1 cellular context compared by ENCODE assay signal in genomic region chr17:82103588-82104451, GRCh38.
TF ChIP-seq lines count a peak whose summit lies in the region.

No MANE protein-coding gene starts in this region.

TF ChIP-seq in HepG2, 621 proteins besides CTCF, POLR2A, EP300 and RAD21 (continued from another document and continues in another):
- peak; percentile 72 for TF ChIP-seq ZBTB25 (CRISPR knock-in tag; IDR thresholded peaks at IDR 0.05)
- no peak for TF ChIP-seq CENPX (CRISPR knock-in tag; IDR thresholded peaks at IDR 0.05)
- TF ChIP-seq IRF1 (CRISPR knock-in tag; IDR thresholded peaks at IDR 0.05; ENCODE audit: low read depth), result no peak
- peak; percentile 25; the same call in 1 of the 2 replicates for TF ChIP-seq HOXD1 (CRISPR knock-in tag; IDR thresholded peaks at IDR 0.05)
- TF ChIP-seq E2F2 (CRISPR knock-in tag; IDR thresholded peaks at IDR 0.05; ENCODE audit: borderline replicate concordance), result no peak
- TF ChIP-seq DR1 (CRISPR knock-in tag; IDR thresholded peaks at IDR 0.05), result peak; percentile 33; the same call in 1 of the 2 replicates
- TF ChIP-seq ZNF282 (IDR thresholded peaks at IDR 0.05; ENCODE audit: partially characterized antibody), result no peak
- TF ChIP-seq KLF12 (CRISPR knock-in tag; IDR thresholded peaks at IDR 0.05; ENCODE audit: borderline replicate concordance), result 0 out of 2 replicates have a peak, but pooled peaks have one; percentile 47
- TF ChIP-seq MXI1 (IDR thresholded peaks at IDR 0.05; ENCODE audit: borderline replicate concordance, low read depth, low read length), result peak; percentile 93; the same call in 2 of the 3 replicates
- no peak for TF ChIP-seq CAMTA2 (CRISPR knock-in tag; IDR thresholded peaks at IDR 0.05; ENCODE audit: borderline replicate concordance)
- TF ChIP-seq TARDBP (CRISPR knock-in tag; IDR thresholded peaks at IDR 0.05), result peak; percentile 93
- peak; percentile 47; the same call in 1 of the 2 replicates for TF ChIP-seq ZNF839 (CRISPR knock-in tag; IDR thresholded peaks at IDR 0.05; ENCODE audit: borderline replicate concordance)
- TF ChIP-seq REXO4 (CRISPR knock-in tag; IDR thresholded peaks at IDR 0.05; ENCODE audit: borderline replicate concordance), result no peak; the same call in 1 of the 2 replicates
- 0 out of 2 replicates have a peak, but pooled peaks have one; percentile 4 for TF ChIP-seq PREB (CRISPR knock-in tag; IDR thresholded peaks at IDR 0.05)
- no peak for TF ChIP-seq PBX2 (CRISPR knock-in tag; IDR thresholded peaks at IDR 0.05)
- TF ChIP-seq ZNF776 (CRISPR knock-in tag; IDR thresholded peaks at IDR 0.05), result peak; percentile 39; the same call in 1 of the 2 replicates
- no peak for TF ChIP-seq HNRNPK (IDR thresholded peaks at IDR 0.05; ENCODE audit: low read depth, low read length, poor library complexity, severe bottlenecking)
- TF ChIP-seq FOXA1 (IDR thresholded peaks at IDR 0.05), result no peak
- TF ChIP-seq FOXA1 (CRISPR knock-in tag; IDR thresholded peaks at IDR 0.05), result peak; percentile 57
- TF ChIP-seq GLI4 (CRISPR knock-in tag; IDR thresholded peaks at IDR 0.05; ENCODE audit: borderline replicate concordance), result no peak
- peak; percentile 89; the same call in 1 of the 2 replicates for TF ChIP-seq MLXIP (CRISPR knock-in tag; IDR thresholded peaks at IDR 0.05; ENCODE audit: borderline replicate concordance)
- peak; percentile 67; the same call in 1 of the 2 replicates for TF ChIP-seq ZNF563 (CRISPR knock-in tag; IDR thresholded peaks at IDR 0.05)
- peak; percentile 22; the same call in 1 of the 2 replicates for TF ChIP-seq ZZZ3 (CRISPR knock-in tag; IDR thresholded peaks at IDR 0.05; ENCODE audit: borderline replicate concordance)
- peak; percentile 91 for TF ChIP-seq ZNF564 (CRISPR knock-in tag; IDR thresholded peaks at IDR 0.05)
- TF ChIP-seq ETV6 (CRISPR knock-in tag; conservative IDR thresholded peaks at IDR 0.05), result no peak
- TF ChIP-seq CSRNP2 (CRISPR knock-in tag; conservative IDR thresholded peaks at IDR 0.05; ENCODE audit: low read depth), result no peak
- TF ChIP-seq CERS6 (CRISPR knock-in tag; IDR thresholded peaks at IDR 0.05), result no peak
- peak; percentile 16 for TF ChIP-seq YY1 (IDR thresholded peaks at IDR 0.05; ENCODE audit: insufficient read depth, insufficient replicate concordance, low read depth, low read length)
- peak; percentile 79; the same call in 1 of the 2 replicates for TF ChIP-seq ZBTB10 (CRISPR knock-in tag; IDR thresholded peaks at IDR 0.05; ENCODE audit: borderline replicate concordance)
- peak; percentile 84 for TF ChIP-seq IRF2 (CRISPR knock-in tag; IDR thresholded peaks at IDR 0.05)
- no peak for TF ChIP-seq POLR2AphosphoS2 (IDR thresholded peaks at IDR 0.05; ENCODE audit: low read depth, low read length)
- no peak for TF ChIP-seq MATR3 (CRISPR knock-in tag; IDR thresholded peaks at IDR 0.05)
- peak; percentile 57; the same call in 1 of the 2 replicates for TF ChIP-seq ZNF740 (CRISPR knock-in tag; IDR thresholded peaks at IDR 0.05)
- TF ChIP-seq ZNF660 (CRISPR knock-in tag; IDR thresholded peaks at IDR 0.05; ENCODE audit: borderline replicate concordance, low read depth), result no peak
- TF ChIP-seq ZNF629 (CRISPR knock-in tag; conservative IDR thresholded peaks at IDR 0.05), result peak; percentile 36; the same call in 1 of the 2 replicates
- TF ChIP-seq MAFF (IDR thresholded peaks at IDR 0.05; ENCODE audit: low read depth, low read length), result no peak
- TF ChIP-seq MYNN (CRISPR knock-in tag; IDR thresholded peaks at IDR 0.05; ENCODE audit: low read depth), result no peak
- TF ChIP-seq ISX (CRISPR knock-in tag; conservative IDR thresholded peaks at IDR 0.05), result no peak; the same call in 1 of the 2 replicates
- no peak for TF ChIP-seq ZNF674 (CRISPR knock-in tag; IDR thresholded peaks at IDR 0.05; ENCODE audit: low read depth)
- peak; percentile 86 for TF ChIP-seq STAT6 (CRISPR knock-in tag; IDR thresholded peaks at IDR 0.05; ENCODE audit: borderline replicate concordance)
- peak; percentile 52; the same call in 1 of the 2 replicates for TF ChIP-seq ONECUT2 (CRISPR knock-in tag; IDR thresholded peaks at IDR 0.05)
- 0 out of 2 replicates have a peak, but pooled peaks have one; percentile 12 for TF ChIP-seq ZNF256 (CRISPR knock-in tag; conservative IDR thresholded peaks at IDR 0.05)
- no peak for TF ChIP-seq ZNF589 (CRISPR knock-in tag; conservative IDR thresholded peaks at IDR 0.05)
- TF ChIP-seq ZNF761 (CRISPR knock-in tag; conservative IDR thresholded peaks at IDR 0.05), result no peak; the same call in 1 of the 2 replicates
- no peak; the same call in 1 of the 2 replicates for TF ChIP-seq POGZ (CRISPR knock-in tag; IDR thresholded peaks at IDR 0.05)
- TF ChIP-seq ZNF124 (CRISPR knock-in tag; IDR thresholded peaks at IDR 0.05), result peak; percentile 19; the same call in 1 of the 2 replicates
- TF ChIP-seq ZNF580 (CRISPR knock-in tag; IDR thresholded peaks at IDR 0.05; ENCODE audit: borderline replicate concordance, low read depth), result peak; percentile 93; the same call in 1 of the 2 replicates
